In genomic region chr19:35897706-35898451, GRCh38 we compare ENCODE assay signal across 10 cellular contexts. TPM values are rescaled to one million over a fixed set of nuclear protein-coding genes. Genes with fewer than 3 reads are reported as not detected.
DNase-seq lines count a peak whose midpoint lies in the region; FAIRE-seq and TF ChIP-seq lines count a peak whose summit lies in the region.
"Had no signal": no experiment of that assay in that cellular context is flagged by ENCODE, and none has a peak within 500 bp of the region (broad histone marks: within the 10 kb centered on the region; RNA-seq: fewer than 3 reads in every experiment).

No MANE protein-coding gene starts in this region.

- H3K4me3 Mint-ChIP-seq in CD4-positive, alpha-beta memory T cell: peak overlapping the region; percentile 94 to 100 (median 98)

- in situ Hi-C loops in KBM-7 (cut with MboI; ENCODE audit: low pct_unique_long_range_greater_than_20kb, low sequenced_read_pairs): no loop called here

- TF ChIP-seq EP300 in ovary (IDR thresholded peaks at IDR 0.05): no peak

- WGBS in ovary, 3 donors: 85 to 87% (median 86%) methylated on average over 13 of the region's 13 CpGs

- FAIRE-seq in urothelium cell line (lab: Jason Lieb, UNC): no peak

- no peaks in the 10 kb centered on the region for H3K27me3 ChIP-seq in CD4-positive, alpha-beta memory T cell (ENCODE audit: insufficient read depth, low read length)
- H3K27me3 ChIP-seq in Peyer's patch: no peaks in the 10 kb centered on the region
- no peaks in the 10 kb centered on the region for H3K27me3 ChIP-seq in ovary

- POLR2A ChIA-PET in CD4-positive, alpha-beta memory T cell (lab: Charles Lee; ENCODE audit: partially characterized antibody): interaction anchor here (0.6 to 2.8 kb wide), 8 partner anchors 10 to 264 kb away, joined by 3 to 28 read pairs (median 3); no protein-coding TSS in a partner anchor

- H3K27ac Mint-ChIP-seq in CD4-positive, alpha-beta memory T cell: peak overlapping the region; percentile 79 to 98 (median 90)

- H3K9me3 ChIP-seq in CD4-positive, alpha-beta memory T cell (ENCODE audit: control insufficient read depth in 1 of 2, low read length in 2 of 2): no peaks in the 10 kb centered on the region
- no peaks in the 10 kb centered on the region for H3K9me3 ChIP-seq in Peyer's patch
- no peaks in the 10 kb centered on the region for H3K9me3 ChIP-seq in ovary

- H3K27me3 Mint-ChIP-seq in CD4-positive, alpha-beta memory T cell: no peaks in the 10 kb centered on the region

- H3K4me1 Mint-ChIP-seq in CD4-positive, alpha-beta memory T cell: peaks cover 18 to 55% (median 37%) of the 10 kb centered on the region in 4 donors

- H3K27ac ChIP-seq in CD4-positive, alpha-beta memory T cell (ENCODE audit: low read depth, low read length): peak overlapping the region; percentile 100
- H3K27ac ChIP-seq in Peyer's patch (peak overlapping the region in 3 of 4 donors; percentile 92 to 96 (median 95)), ovary (peak overlapping the region; percentile 41 to 58)

- peaks cover 32% of the 10 kb centered on the region for H3K36me3 ChIP-seq in CD4-positive, alpha-beta memory T cell (ENCODE audit: insufficient read depth, low read length)
- H3K36me3 ChIP-seq in Peyer's patch (peaks cover 0 to 41% (median 0%) of the 10 kb centered on the region in 3 donors), ovary (no peaks in the 10 kb centered on the region)

- CTCF ChIA-PET in CD4-positive, alpha-beta memory T cell (lab: Charles Lee; ENCODE audit: partially characterized antibody): interaction anchor here (0.9 to 1.9 kb wide), 3 partner anchors 15 to 33 kb away, joined by 3 to 9 read pairs (median 5); no protein-coding TSS in a partner anchor

- TF ChIP-seq POLR2A in Peyer's patch (IDR thresholded peaks at IDR 0.05) (no peak), ovary (IDR thresholded peaks at IDR 0.05) (no peak)

- no peaks in the 10 kb centered on the region for H3K9me3 Mint-ChIP-seq in CD4-positive, alpha-beta memory T cell

- intact Hi-C loops in CD4-positive, alpha-beta memory T cell (cut with micrococcal nuclease): loop anchor here (10.0 kb wide), 1 partner anchor 217 kb away; the partner anchor contains the start of genes OVOL3, POLR2I and TBCB
- intact Hi-C loops in ovary (cut with DNase I): loop anchor here in 1 of 4 donors (5.0 kb wide), 1 partner anchor 34 kb away; no protein-coding TSS in a partner anchor

- H3K4me3 ChIP-seq in CD4-positive, alpha-beta memory T cell (ENCODE audit: low read length in 2 of 2): peak overlapping the region; percentile 84 to 96
- H3K4me3 ChIP-seq in Peyer's patch (peak overlapping the region; percentile 66 to 94 (median 88)), epithelial cell of esophagus (ENCODE audit: low read length) (peak overlapping the region; percentile 78), ovary (peak overlapping the region; percentile 51)

- TF ChIP-seq CTCF in Peyer's patch (IDR thresholded peaks at IDR 0.05) (no peak), epithelial cell of esophagus (IDR thresholded peaks at IDR 0.05; ENCODE audit: insufficient read depth, low read depth, low read length, missing control alignments) (no peak), ovary (IDR thresholded peaks at IDR 0.05) (no peak)

- H3K4me1 ChIP-seq in CD4-positive, alpha-beta memory T cell (ENCODE audit: insufficient read depth, low read length): peaks cover 54% of the 10 kb centered on the region
- H3K4me1 ChIP-seq in Peyer's patch (peaks cover 0 to 19% (median 12%) of the 10 kb centered on the region in 4 donors), ovary (ENCODE audit: insufficient read depth) (peaks cover 4% of the 10 kb centered on the region)

- DNase-seq in CD4-positive, alpha-beta memory T cell: no peak
- DNase-seq in Peyer's patch: no peak
- no peak for DNase-seq in epithelial cell of esophagus (ENCODE audit: low read depth)
- no peak for DNase-seq in ovary
- DNase-seq in H4 (ENCODE audit: low spot score): no peak
- DNase-seq in urothelium cell line (ENCODE audit: low spot score): no peak
- DNase-seq in KBM-7: no peak
- no peak for DNase-seq in cerebellar nuclear complex (lab: John Stamatoyannopoulos, UW)
- DNase-seq: foreskin melanocyte had no signal

- peaks cover 18 to 38% of the 10 kb centered on the region in 2 donors for H3K36me3 Mint-ChIP-seq in CD4-positive, alpha-beta memory T cell

RNA-seq across cellular contexts. Expression of gene NFKBID, which starts 2.5 kb away (rescaled TPM):
- total RNA-seq in CD4-positive, alpha-beta memory T cell: 10 to 100 TPM; 36.6 to 50.0 TPM
- 1 to 10 TPM; 1.3 to 7.1 TPM for polyA plus RNA-seq in CD4-positive, alpha-beta memory T cell
- total RNA-seq in Peyer's patch: 10 to 100 TPM in 3 of 4 donors, 1 to 10 TPM in 1; 8.4 to 38.0 (median 23.6) TPM
- 10 to 100 TPM; 10.4 to 23.7 (median 14.6) TPM for total RNA-seq in ovary
- 1 to 10 TPM; 4.8 to 5.0 TPM for polyA plus RNA-seq in ovary
- 1.4 and 1.8 TPM in 2 replicates for total RNA-seq in H4 (2014; rRNA removed; shearing (Covaris generic))

RNA-seq across cellular contexts. Expression of gene HCST, which starts 4.5 kb away (rescaled TPM):
- total RNA-seq in CD4-positive, alpha-beta memory T cell: 10 to 100 TPM; 66.2 to 75.2 TPM
- 100 to 1,000 TPM; 567 to 684 TPM for polyA plus RNA-seq in CD4-positive, alpha-beta memory T cell
- 1 to 10 TPM in 1 of 4 donors, not detected in 3; 9.7 TPM for total RNA-seq in Peyer's patch
- 1 to 10 TPM in 6 of 7 donors, under 1 TPM in 1; 0.92 to 6.3 (median 5.5) TPM for total RNA-seq in ovary
- 1 to 10 TPM; 8.5 to 9.2 TPM for polyA plus RNA-seq in ovary
- not detected in 2 replicates for total RNA-seq in H4 (2014; rRNA removed; shearing (Covaris generic))

RNA-seq across cellular contexts. Expression of gene TYROBP, which starts 10.2 kb away (rescaled TPM):
- total RNA-seq in CD4-positive, alpha-beta memory T cell: 10 to 100 TPM; 12.7 to 17.3 TPM
- 1 to 10 TPM; 2.3 to 2.5 TPM for polyA plus RNA-seq in CD4-positive, alpha-beta memory T cell
- total RNA-seq in Peyer's patch (10 to 100 TPM in 3 of 4 donors, 1 to 10 TPM in 1; 4.2 to 56.1 (median 20.2) TPM), ovary (10 to 100 TPM in 6 of 7 donors, 1 to 10 TPM in 1; 9.2 to 41.5 (median 31.4) TPM)
- 100 to 1,000 TPM in 1 of 2 donors, 10 to 100 TPM in 1; 55.1 to 135 TPM for polyA plus RNA-seq in ovary
- not detected in 2 replicates for total RNA-seq in H4 (2014; rRNA removed; shearing (Covaris generic))
- total RNA-seq: T-helper 1 cell treated with Interleukin-12 subunit alpha and Interleukin-12 subunit beta and Interleukin-4 antibody, amounts not matched to agents 30 ng/mL and 1 ng/mL, for 36 hours had no signal

RNA-seq across cellular contexts. Expression of gene APLP1, which starts 29.5 kb away (rescaled TPM):
- not detected for total RNA-seq in CD4-positive, alpha-beta memory T cell
- under 1 TPM in 1 of 2 donors, not detected in 1; 0.70 TPM for polyA plus RNA-seq in CD4-positive, alpha-beta memory T cell
- total RNA-seq in Peyer's patch (1 to 10 TPM in 3 of 4 donors, under 1 TPM in 1; 0.53 to 8.3 (median 1.7) TPM), ovary (10 to 100 TPM in 1 of 7 donors, 1 to 10 TPM in 3, under 1 TPM in 3; 0.55 to 10.1 (median 1.5) TPM)
- 1 to 10 TPM; 1.6 to 3.0 TPM for polyA plus RNA-seq in ovary
- total RNA-seq in H4 (2014; rRNA removed; shearing (Covaris generic)): 28.7 and 45.8 TPM in 2 replicates

RNA-seq across cellular contexts. Expression of gene LRFN3, which starts 38.3 kb away (rescaled TPM):
- 10 to 100 TPM; 15.7 to 16.3 TPM for total RNA-seq in CD4-positive, alpha-beta memory T cell
- polyA plus RNA-seq in CD4-positive, alpha-beta memory T cell: 1 to 10 TPM in 1 of 2 donors, under 1 TPM in 1; 0.45 to 2.4 TPM
- 10 to 100 TPM in 3 of 4 donors, 1 to 10 TPM in 1; 8.3 to 34.4 (median 22.1) TPM for total RNA-seq in Peyer's patch
- 10 to 100 TPM; 10.6 to 31.2 (median 21.9) TPM for total RNA-seq in ovary
- 10 to 100 TPM in 1 of 2 donors, 1 to 10 TPM in 1; 6.4 to 13.4 TPM for polyA plus RNA-seq in ovary
- total RNA-seq in H4 (2014; rRNA removed; shearing (Covaris generic)): 4.6 and 5.6 TPM in 2 replicates

Comparison
In these comparisons a context has a peak if more than half of its experiments do, and no peak if none do; other contexts are left out.
1. H3K27ac ChIP-seq: peak in every context shown above with its lines; median percentile 100 in CD4-positive, alpha-beta memory T cell; 95 in Peyer's patch; 50 in ovary.
2. RNA of gene HCST, which starts 4.5 kb away (total RNA-seq): 66.2 to 75.2 TPM in CD4-positive, alpha-beta memory T cell; 9.7 TPM in Peyer's patch, 0.92 to 6.3 TPM in ovary and not detected in H4; every median in the first group is over 4 times any median in the second.
3. Peak in every context shown above with its lines, with median percentiles within 50 percentile points of each other: H3K4me3 ChIP-seq.